Comparison of ENCODE assay signal across 25 cellular contexts in the genomic region with DNA sequence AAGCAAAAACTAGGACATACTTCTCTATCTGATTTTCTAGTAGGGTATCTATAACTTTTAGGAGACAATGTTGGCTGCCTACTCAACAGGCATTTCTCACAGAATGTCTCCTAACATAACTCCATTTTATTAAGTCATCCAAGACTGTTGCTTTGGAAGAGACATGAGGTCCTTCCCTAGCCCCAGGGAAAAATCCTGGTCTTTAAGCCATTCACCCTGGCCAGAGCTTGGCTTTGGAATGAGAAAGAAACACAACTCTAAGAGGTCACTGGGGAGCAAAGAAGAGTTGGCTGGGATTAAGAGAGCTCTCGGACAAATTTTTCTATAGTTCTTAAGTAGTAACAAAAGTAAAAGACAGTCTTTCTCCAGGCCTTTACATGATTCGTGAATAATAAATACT.
"Had no signal": no experiment of that assay in that cellular context is flagged by ENCODE, and none has a peak within 500 bp of the region (broad histone marks: within the 10 kb centered on the region; RNA-seq: fewer than 3 reads in every experiment).

No MANE protein-coding gene starts in this region.

- H3K36me3 ChIP-seq: adrenal gland, MG63 had no signal

- H3K4me3 Mint-ChIP-seq: activated CD8-positive, alpha-beta T cell treated with anti-CD3 and anti-CD28 coated beads for 36 hours; activated naive CD4-positive, alpha-beta T cell treated with anti-CD3 and anti-CD28 coated beads, Interleukin-2, amount 10 ng/mL, durations not matched to agents 7 days and 5 days; activated naive CD8-positive, alpha-beta T cell treated with anti-CD3 and anti-CD28 coated beads for 36 hours; activated T-cell treated with anti-CD3 and anti-CD28 coated beads, Interleukin-2, amount 50 U/mL, for 72 hours; T-helper 1 cell treated with Interleukin-12 subunit alpha and Interleukin-12 subunit beta and Interleukin-4 antibody, amounts not matched to agents 30 μg/mL and 1 μg/mL, for 36 hours had no signal

- DNase-seq: activated CD4-positive, alpha-beta T cell treated with anti-CD3 and anti-CD28 coated beads for 4 hours; activated CD8-positive, alpha-beta memory T cell treated with anti-CD3 and anti-CD28 coated beads, Interleukin-2, amount 50 U/mL, for 4 hours; activated CD8-positive, alpha-beta T cell treated with anti-CD3 and anti-CD28 coated beads for 36 hours; activated gamma-delta T cell treated with Interleukin-2 at 50 U/mL for 16 hours; activated naive CD4-positive, alpha-beta T cell treated with anti-CD3 and anti-CD28 coated beads, Interleukin-2, amount 10 ng/mL, durations not matched to agents 7 days and 5 days; activated naive CD8-positive, alpha-beta T cell treated with anti-CD3 and anti-CD28 coated beads for 36 hours; activated T-cell treated with anti-CD3 and anti-CD28 coated beads, Interleukin-2, amount 50 U/mL, for 72 hours; adrenal gland; anterior cingulate cortex; MG63; MV-4-11; NCI-H1092 treated with DMSO at 0.1 percent for 48 hours; NCI-H1417 treated with DMSO at 0.1 percent for 48 hours; NCI-H1694; NCI-H2029; NCI-H2107; NCI-H2171 treated with DMSO at 0.1 percent for 48 hours; NCI-H226; NCI-H510A; NCI-H526 treated with DMSO at 0.1 percent for 48 hours; NCI-H82; SHP77 treated with DMSO at 0.1 percent for 48 hours had no signal

- H3K27ac Mint-ChIP-seq: activated CD8-positive, alpha-beta T cell treated with anti-CD3 and anti-CD28 coated beads for 36 hours; activated naive CD4-positive, alpha-beta T cell treated with anti-CD3 and anti-CD28 coated beads, Interleukin-2, amount 10 ng/mL, durations not matched to agents 7 days and 5 days; activated naive CD8-positive, alpha-beta T cell treated with anti-CD3 and anti-CD28 coated beads for 36 hours; activated T-cell treated with anti-CD3 and anti-CD28 coated beads, Interleukin-2, amount 50 U/mL, for 72 hours; activated T-helper 2 cell treated with anti-CD3 and anti-CD28 coated beads, Interferon-gamma antibody, Interleukin-2, Interleukin-4, amounts not matched to agents 10 μg/mL and 5 μg/mL and 100 μg/mL, durations not matched to agents 14 hours and 24 hours and 36 hours; T-helper 1 cell treated with Interleukin-12 subunit alpha and Interleukin-12 subunit beta and Interleukin-4 antibody, amounts not matched to agents 30 μg/mL and 1 μg/mL, for 36 hours had no signal

- H3K9me3 ChIP-seq: adrenal gland, MG63 had no signal

- H3K4me1 Mint-ChIP-seq: activated naive CD4-positive, alpha-beta T cell treated with anti-CD3 and anti-CD28 coated beads, Interleukin-2, amount 10 ng/mL, durations not matched to agents 7 days and 5 days; activated naive CD8-positive, alpha-beta T cell treated with anti-CD3 and anti-CD28 coated beads for 36 hours had no signal

- H3K4me3 ChIP-seq: adrenal gland, MG63 had no signal

- H3K27me3 Mint-ChIP-seq: activated CD8-positive, alpha-beta T cell treated with anti-CD3 and anti-CD28 coated beads for 36 hours; activated naive CD4-positive, alpha-beta T cell treated with anti-CD3 and anti-CD28 coated beads, Interleukin-2, amount 10 ng/mL, durations not matched to agents 7 days and 5 days; activated naive CD8-positive, alpha-beta T cell treated with anti-CD3 and anti-CD28 coated beads for 36 hours had no signal

- ATAC-seq: activated CD4-positive, CD25-positive, alpha-beta regulatory T cell treated with anti-CD3 and anti-CD28 coated beads, Interleukin-2, amount 50 U/mL, for 24 hours; activated CD8-positive, alpha-beta T cell treated with anti-CD3 and anti-CD28 coated beads for 36 hours; activated T-cell treated with anti-CD3 and anti-CD28 coated beads, Interleukin-2, amount 50 U/mL, for 72 hours had no signal

- H3K27me3 ChIP-seq: adrenal gland, MG63 had no signal

- H3K9me3 Mint-ChIP-seq: activated CD8-positive, alpha-beta T cell treated with anti-CD3 and anti-CD28 coated beads for 36 hours; activated naive CD4-positive, alpha-beta T cell treated with anti-CD3 and anti-CD28 coated beads, Interleukin-2, amount 10 ng/mL, durations not matched to agents 7 days and 5 days; activated naive CD8-positive, alpha-beta T cell treated with anti-CD3 and anti-CD28 coated beads for 36 hours; activated T-cell treated with anti-CD3 and anti-CD28 coated beads, Interleukin-2, amount 50 U/mL, for 72 hours; activated T-helper 2 cell treated with anti-CD3 and anti-CD28 coated beads, Interferon-gamma antibody, Interleukin-2, Interleukin-4, amounts not matched to agents 10 μg/mL and 5 μg/mL and 100 μg/mL, durations not matched to agents 14 hours and 24 hours and 36 hours; T-helper 1 cell treated with Interleukin-12 subunit alpha and Interleukin-12 subunit beta and Interleukin-4 antibody, amounts not matched to agents 30 μg/mL and 1 μg/mL, for 36 hours had no signal
